Comparison of ENCODE assay signal across 9 cellular contexts in genomic region chr11:9726313-9727022, GRCh38.
DNase-seq lines count a peak whose midpoint lies in the region; ATAC-seq, FAIRE-seq and TF ChIP-seq lines count a peak whose summit lies in the region.
"Had no signal": no experiment of that assay in that cellular context is flagged by ENCODE, and none has a peak within 500 bp of the region (broad histone marks: within the 10 kb centered on the region; RNA-seq: fewer than 3 reads in every experiment).

No MANE protein-coding gene starts in this region.

- no peak overlapping the region for H3K27ac Mint-ChIP-seq in glutamatergic neuron (ENCODE audit: unreplicated experiment)

- no peaks in the 10 kb centered on the region for H3K27me3 ChIP-seq in effector memory CD4-positive, alpha-beta T cell (replicated peaks; ENCODE audit: control insufficient read depth, insufficient read depth, low read length, poor library complexity, severe bottlenecking)

- FAIRE-seq in RCC 7860 (lab: Jason Lieb, UNC), result peak; percentile 58

- no peak overlapping the region for H3K27ac ChIP-seq in effector memory CD4-positive, alpha-beta T cell (ENCODE audit: insufficient read depth, low read length, poor library complexity, severe bottlenecking)

- no peaks in the 10 kb centered on the region for H3K27me3 Mint-ChIP-seq in glutamatergic neuron (ENCODE audit: unreplicated experiment)

- no peak overlapping the region for H3K4me3 ChIP-seq in effector memory CD4-positive, alpha-beta T cell (ENCODE audit: insufficient read depth, low read depth, low read length, poor library complexity, severe bottlenecking)

- H3K9me3 ChIP-seq in effector memory CD4-positive, alpha-beta T cell (ENCODE audit: control insufficient read depth, low read length), result no peaks in the 10 kb centered on the region

- DNase-seq in DMS153 (lab: John Stamatoyannopoulos, UW), result peak; percentile 33
- peak; percentile 39 for DNase-seq in RCC 7860 (ENCODE audit: low spot score)
- peak; percentile 80 for DNase-seq in kidney tubule cell (ENCODE audit: low spot score)
- DNase-seq in glutamatergic neuron, result no peak
- no peak for DNase-seq in NCI-H82 treated with DMSO at 0.1 percent for 48 hours (lab: John Stamatoyannopoulos, UW; ENCODE audit: unreplicated experiment)
- no peak for DNase-seq in activated CD4-positive, alpha-beta T cell treated with anti-CD3 and anti-CD28 coated beads for 48 hours
- DNase-seq in effector memory CD4-positive, alpha-beta T cell, result no peak
- DNase-seq: GF-D8 had no signal

- no peak overlapping the region for H3K4me3 Mint-ChIP-seq in glutamatergic neuron (ENCODE audit: unreplicated experiment)

- H3K4me1 Mint-ChIP-seq in glutamatergic neuron (ENCODE audit: low read depth, unreplicated experiment), result peaks cover 3% of the 10 kb centered on the region

- no peaks in the 10 kb centered on the region for H3K9me3 Mint-ChIP-seq in glutamatergic neuron (ENCODE audit: unreplicated experiment)

- ATAC-seq in HG02885 (IDR thresholded peaks at IDR 0.05; ENCODE audit: poor library complexity, unreplicated experiment), result peak; percentile 66

- TF ChIP-seq CTCF in glutamatergic neuron (IDR thresholded peaks at IDR 0.05; ENCODE audit: partially characterized antibody, unreplicated experiment), result no peak

- no peaks in the 10 kb centered on the region for H3K36me3 ChIP-seq in effector memory CD4-positive, alpha-beta T cell (ENCODE audit: control insufficient read depth, insufficient read depth, low read length)

- no peaks in the 10 kb centered on the region for H3K4me1 ChIP-seq in effector memory CD4-positive, alpha-beta T cell (ENCODE audit: control insufficient read depth, insufficient read depth, low read length, poor library complexity, severe bottlenecking)

- no peaks in the 10 kb centered on the region for H3K36me3 Mint-ChIP-seq in glutamatergic neuron (ENCODE audit: unreplicated experiment)

Comparison
In these comparisons a context has a peak if more than half of its experiments do, and no peak if none do; other contexts are left out.
1. DNase-seq: peak in DMS153 (single experiment), RCC 7860 (single experiment) and kidney tubule cell (single experiment); none in glutamatergic neuron (single experiment), NCI-H82 treated with DMSO at 0.1 percent for 48 hours (single experiment), activated CD4-positive, alpha-beta T cell treated with anti-CD3 and anti-CD28 coated beads for 48 hours (single experiment) and effector memory CD4-positive, alpha-beta T cell (0 of 3).